8 cellular contexts compared by ENCODE assay signal in the genomic region with DNA sequence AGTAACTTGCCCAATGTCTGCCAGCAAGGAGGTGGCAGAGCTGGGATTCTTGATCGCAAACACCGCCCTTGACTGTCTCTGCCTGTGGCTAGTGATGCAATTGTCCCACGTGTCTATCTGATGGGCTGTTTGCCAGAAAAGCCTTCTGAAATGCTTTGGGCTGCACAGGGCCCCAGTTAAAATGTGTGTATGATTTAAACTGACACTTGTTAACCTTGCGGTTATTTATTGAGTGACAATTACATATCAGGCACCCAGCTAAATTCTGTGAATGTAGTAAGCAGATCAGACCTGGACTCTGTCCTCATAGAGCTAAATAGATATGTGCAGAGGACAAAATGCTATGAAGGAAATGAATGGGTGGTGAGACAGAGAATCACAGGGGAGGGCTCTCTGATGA. TPM values are rescaled to one million over a fixed set of nuclear protein-coding genes. Genes with fewer than 3 reads are reported as not detected.
DNase-seq lines count a peak whose midpoint lies in the region; ATAC-seq lines count a peak whose summit lies in the region.

No MANE protein-coding gene starts in this region.

- DNase-seq in GM04504 (ENCODE audit: low read depth) (peak; percentile 64), NOMO-1 treated with DMSO at 0.1 percent for 48 hours (lab: John Stamatoyannopoulos, UW; ENCODE audit: unreplicated experiment) (peak; percentile 93), activated T-cell treated with anti-CD3 and anti-CD28 coated beads for 4 hours (peak; percentile 49), Right ventricle myocardium superior (peak; percentile 57), NCI-H526 treated with DMSO at 0.1 percent for 48 hours (lab: John Stamatoyannopoulos, UW) (no peak), NCI-H510A treated with DMSO at 0.1 percent for 48 hours (lab: John Stamatoyannopoulos, UW) (no peak)
- peak; percentile 16 to 34 (median 18) for DNase-seq in stimulated activated CD4-positive, alpha-beta T cell treated with anti-CD3 and anti-CD28 coated beads, TNF-alpha, amount 100 ng/mL, for 48 hours (ENCODE audit: low read depth in 3 of 3)

- ATAC-seq in Right ventricle myocardium superior (ENCODE audit: poor library complexity) (peak; percentile 85), GM21576 (IDR thresholded peaks at IDR 0.05; ENCODE audit: unreplicated experiment) (no peak)

- intact Hi-C loops in Right ventricle myocardium superior (cut with DNase I): no loop called here

RNA-seq across cellular contexts. Expression of a gene that starts 11.6 kb away (rescaled TPM):
- total RNA-seq in Right ventricle myocardium superior: not detected

Comparison
In these comparisons a context has a peak if more than half of its experiments do, and no peak if none do; other contexts are left out.
1. DNase-seq: peak in GM04504 (single experiment), NOMO-1 treated with DMSO at 0.1 percent for 48 hours (single experiment), activated T-cell treated with anti-CD3 and anti-CD28 coated beads for 4 hours (single experiment), Right ventricle myocardium superior (single experiment) and stimulated activated CD4-positive, alpha-beta T cell treated with anti-CD3 and anti-CD28 coated beads, TNF-alpha, amount 100 ng/mL, for 48 hours (3 of 3); none in NCI-H526 treated with DMSO at 0.1 percent for 48 hours (single experiment) and NCI-H510A treated with DMSO at 0.1 percent for 48 hours (single experiment).